14 cellular contexts compared by ENCODE assay signal in the genomic region with DNA sequence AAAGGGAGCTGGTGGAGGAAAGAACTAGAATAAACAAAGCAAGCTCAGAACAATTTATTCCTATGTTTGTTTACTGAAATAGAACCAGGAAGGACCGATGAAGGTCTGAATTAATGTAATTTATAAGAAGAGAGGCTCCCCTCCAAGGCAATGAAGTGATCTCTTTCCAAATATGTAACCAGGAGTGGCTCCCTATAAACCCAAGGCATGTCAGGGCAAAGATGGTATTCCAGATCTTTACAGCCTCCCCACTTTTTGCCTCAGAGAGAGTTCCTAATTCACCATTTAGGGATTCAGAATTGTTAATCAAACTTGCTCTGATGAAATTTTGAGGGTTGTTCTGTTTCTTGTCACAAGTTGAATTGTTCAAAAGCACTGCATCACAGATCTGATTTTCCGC.
"Had no signal": no experiment of that assay in that cellular context is flagged by ENCODE, and none has a peak within 500 bp of the region (broad histone marks: within the 10 kb centered on the region; RNA-seq: fewer than 3 reads in every experiment).

No MANE protein-coding gene starts in this region.

- H3K27ac ChIP-seq: gastroesophageal sphincter, tibial artery, vagina, WERI-Rb-1 had no signal

- H3K9me3 ChIP-seq: gastroesophageal sphincter, pancreas, tibial artery, vagina had no signal

- H3K27me3 ChIP-seq: gastroesophageal sphincter, pancreas, tibial artery, vagina had no signal

- H3K4me3 ChIP-seq: gastroesophageal sphincter, pancreas, tibial artery, vagina had no signal

- H3K36me3 ChIP-seq: gastroesophageal sphincter, pancreas, tibial artery, vagina, WERI-Rb-1 had no signal

- DNase-seq: activated CD4-positive, alpha-beta memory T cell treated with anti-CD3 and anti-CD28 coated beads, Interleukin-2, amount 10 ng/mL, durations not matched to agents 7 days and 5 days; activated CD4-positive, alpha-beta T cell treated with anti-CD3 and anti-CD28 coated beads for 36 hours; activated naive CD4-positive, alpha-beta T cell; central memory CD4-positive, alpha-beta T cell; cortex of kidney; effector memory CD8-positive, alpha-beta T cell; immature natural killer cell; right cardiac atrium; T-helper 9 cell; tibial artery; WERI-Rb-1 had no signal
